ENCODE assay signal across 19 cellular contexts in genomic region chr16:71769222-71769621, GRCh38. TPM values are rescaled to one million over a fixed set of nuclear protein-coding genes. Genes with fewer than 3 reads are reported as not detected.
DNase-seq lines count a peak whose midpoint lies in the region; ATAC-seq, FAIRE-seq and TF ChIP-seq lines count a peak whose summit lies in the region.
"Had no signal": no experiment of that assay in that cellular context is flagged by ENCODE, and none has a peak within 500 bp of the region (broad histone marks: within the 10 kb centered on the region; RNA-seq: fewer than 3 reads in every experiment).

No MANE protein-coding gene starts in this region.

- TF ChIP-seq RAD21 in K562 (CRISPR knock-in tag; conservative IDR thresholded peaks at IDR 0.05 in 1 of 2, IDR thresholded peaks at IDR 0.05 in 1 of 2): no peak

- no peaks in the 10 kb centered on the region for H3K9me3 ChIP-seq in K562 (replicated peaks; ENCODE audit: control insufficient read depth, insufficient read depth, low read depth, low read length)
- H3K9me3 ChIP-seq: A549, BE2C, Caco-2 had no signal

- H3K4me3 Mint-ChIP-seq in IgD-negative memory B cell (no peak overlapping the region), glutamatergic neuron (ENCODE audit: unreplicated experiment) (no peak overlapping the region)
- H3K4me3 Mint-ChIP-seq in naive thymus-derived CD8-positive, alpha-beta T cell: no peak overlapping the region
- H3K4me3 Mint-ChIP-seq: CD8-positive, alpha-beta memory T cell had no signal

- H3K27ac Mint-ChIP-seq in IgD-negative memory B cell: peak overlapping the region in 2 of 3 donors; percentile 7 to 35
- H3K27ac Mint-ChIP-seq in glutamatergic neuron (ENCODE audit: unreplicated experiment): no peak overlapping the region
- H3K27ac Mint-ChIP-seq in naive thymus-derived CD8-positive, alpha-beta T cell: peak overlapping the region in 2 of 10 donors; percentile 14 to 56

- CTCF ChIA-PET in K562 (lab: Yijun Ruan, JAX; ENCODE audit: low intra/inter-chr PET ratio): no interaction called here

- H3K79me2 ChIP-seq in K562 (ENCODE audit: control insufficient read depth, insufficient read depth, low read length): no peaks in the 10 kb centered on the region

- H3K9me1 ChIP-seq in K562 (ENCODE audit: control insufficient read depth, insufficient read depth, low read length): no peaks in the 10 kb centered on the region

- H3K4me1 ChIP-seq in K562 (replicated peaks in 1 of 2; ENCODE audit: control insufficient read depth in 2 of 2, insufficient read depth in 2 of 2, low read length in 2 of 2): no peaks in the 10 kb centered on the region
- H3K4me1 ChIP-seq: BE2C had no signal

- H2AFZ ChIP-seq in K562 (ENCODE audit: low read depth, low read length): no peak overlapping the region
- H2AFZ ChIP-seq: GM23248 had no signal

- TF ChIP-seq CTCF in K562 (IDR thresholded peaks at IDR 0.05 in 2 of 3, conservative IDR thresholded peaks at IDR 0.05 in 1 of 3; ENCODE audit: insufficient read depth in 2 of 3, low read depth in 1 of 3, low read length in 3 of 3) (no peak), fibroblast of the aortic adventitia (IDR thresholded peaks at IDR 0.05; ENCODE audit: insufficient read depth, low read length) (no peak), glutamatergic neuron (IDR thresholded peaks at IDR 0.05; ENCODE audit: partially characterized antibody, unreplicated experiment) (no peak)

- no CpG with 5 or more reads among the region's 1 CpG for WGBS in K562 (ENCODE audit: insufficient coverage, low coverage, missing lambda C conversion rate)

- in situ Hi-C loops in K562 (cut with MboI): no loop called here

- no peaks in the 10 kb centered on the region for H3K27me3 Mint-ChIP-seq in IgD-negative memory B cell
- no peaks in the 10 kb centered on the region for H3K27me3 Mint-ChIP-seq in glutamatergic neuron (ENCODE audit: unreplicated experiment)
- no peaks in the 10 kb centered on the region for H3K27me3 Mint-ChIP-seq in naive thymus-derived CD8-positive, alpha-beta T cell
- H3K27me3 Mint-ChIP-seq: CD8-positive, alpha-beta memory T cell had no signal

- H3K9ac ChIP-seq in K562 (ENCODE audit: insufficient read depth in 1 of 2, low read depth in 2 of 2, low read length in 2 of 2): no peak overlapping the region
- H3K9ac ChIP-seq: GM23248 had no signal

- ATAC-seq in K562: no peak
- ATAC-seq in naive thymus-derived CD8-positive, alpha-beta T cell: no peak
- ATAC-seq: A549, GM12878, HCT116 had no signal

- FAIRE-seq in K562 (lab: Jason Lieb, UNC): no peak
- FAIRE-seq: A549, GM12878, GM18507, H54 had no signal

- H3K4me3 ChIP-seq in K562 (no peak overlapping the region), fibroblast of the aortic adventitia (ENCODE audit: low read depth, low read length) (no peak overlapping the region)
- H3K4me3 ChIP-seq: A549, GM12878, GM23248 had no signal

- H3K27me3 ChIP-seq in K562 (ENCODE audit: control insufficient read depth in 2 of 2, insufficient read depth in 2 of 2, low read length in 2 of 2): no peaks in the 10 kb centered on the region
- H3K27me3 ChIP-seq: BE2C had no signal

- H3K9me3 Mint-ChIP-seq in IgD-negative memory B cell (no peaks in the 10 kb centered on the region), glutamatergic neuron (ENCODE audit: unreplicated experiment) (no peaks in the 10 kb centered on the region)
- H3K9me3 Mint-ChIP-seq in naive thymus-derived CD8-positive, alpha-beta T cell: no peaks in the 10 kb centered on the region
- H3K9me3 Mint-ChIP-seq: CD8-positive, alpha-beta memory T cell had no signal

- intact Hi-C loops in K562 (cut with micrococcal nuclease): no loop called here

- DNase-seq in K562 (ENCODE audit: extremely low read depth in 1 of 4, low spot score in 3 of 4) (no peak), fibroblast of the aortic adventitia (ENCODE audit: low read depth) (peak; percentile 42), pons (ENCODE audit: low spot score) (peak; percentile 78), glutamatergic neuron (no peak), T-helper 9 cell (no peak)
- DNase-seq in naive thymus-derived CD8-positive, alpha-beta T cell: no peak
- DNase-seq: BE2C; Caco-2; CD8-positive, alpha-beta memory T cell; DMS53; GM23248 had no signal

- no peak overlapping the region for H3K4me2 ChIP-seq in K562 (ENCODE audit: insufficient read depth, low read length)
- H3K4me2 ChIP-seq: A549 had no signal

- peaks cover 7% of the 10 kb centered on the region for H3K36me3 Mint-ChIP-seq in IgD-negative memory B cell
- H3K36me3 Mint-ChIP-seq in glutamatergic neuron (ENCODE audit: unreplicated experiment): no peaks in the 10 kb centered on the region
- peaks cover 0 to 83% (median 21%) of the 10 kb centered on the region in 3 donors for H3K36me3 Mint-ChIP-seq in naive thymus-derived CD8-positive, alpha-beta T cell

- peaks cover 66% of the 10 kb centered on the region for H3K36me3 ChIP-seq in K562 (ENCODE audit: control insufficient read depth, insufficient read depth, low read length)

- no TSS peak for BruUV-seq in K562 (replicated peaks; lab: Mats Ljungman, UMichigan)

- H3K27ac ChIP-seq in K562 (ENCODE audit: extremely low read depth, low read depth, low read length): no peak overlapping the region
- H3K27ac ChIP-seq: A549, C4-2B, GM23248, HL-60 had no signal

- no peaks in the 10 kb centered on the region for H4K20me1 ChIP-seq in K562 (replicated peaks; ENCODE audit: control insufficient read depth, insufficient read depth, low read length)

- TF ChIP-seq EP300 in K562 (IDR thresholded peaks at IDR 0.05; ENCODE audit: low read length): no peak

- TF ChIP-seq POLR2A in K562 (conservative IDR thresholded peaks at IDR 0.05): no peak

- no peaks in the 10 kb centered on the region for H3K4me1 Mint-ChIP-seq in IgD-negative memory B cell
- H3K4me1 Mint-ChIP-seq in glutamatergic neuron (ENCODE audit: low read depth, unreplicated experiment): no peaks in the 10 kb centered on the region
- peaks cover 0 to 14% (median 5%) of the 10 kb centered on the region in 4 donors for H3K4me1 Mint-ChIP-seq in naive thymus-derived CD8-positive, alpha-beta T cell

- POLR2A ChIA-PET in K562 (lab: Yijun Ruan, JAX): no interaction called here
- POLR2A ChIA-PET in naive thymus-derived CD8-positive, alpha-beta T cell (lab: Charles Lee): interaction anchor here (0.7 kb wide), 1 partner anchor 118 kb away, joined by 4 read pairs; no protein-coding TSS in a partner anchor

TF ChIP-seq in K562, 482 proteins besides CTCF, POLR2A, EP300 and RAD21 (continues in another document):
- TF ChIP-seq SIRT6 (IDR thresholded peaks at IDR 0.05; ENCODE audit: low read depth, low read length) (no peak), ILK (tag; IDR thresholded peaks at IDR 0.05; ENCODE audit: borderline replicate concordance, low read depth) (no peak), NFYB (IDR thresholded peaks at IDR 0.05; ENCODE audit: extremely low read depth, insufficient read length) (no peak), ZZZ3 (IDR thresholded peaks at IDR 0.05) (no peak)

RNA-seq across cellular contexts. Expression of gene AP1G1, which starts 39.4 kb away (rescaled TPM):
- 13.7 TPM for polyA plus RNA-seq in IgD-negative memory B cell
- 152 and 292 TPM in 2 replicates for total RNA-seq in K562 (2011; cell fraction: chromatin; rRNA removed; ENCODE audit: low replicate concordance)
- 75.7 and 87.1 TPM in 2 replicates for total RNA-seq in K562 (2011; cell fraction: nucleolus; rRNA removed)
- 130 and 158 TPM in 2 replicates for total RNA-seq in K562 (2011; cell fraction: nucleoplasm; rRNA removed)
- 38.2 and 39.4 TPM in 2 replicates for total RNA-seq in K562 (2014; rRNA removed)
- total RNA-seq in K562 (2014; rRNA removed; fragmentation: Illumina TruSeq; extraction: Trizol): 42.0 and 48.3 TPM in 2 replicates
- total RNA-seq in K562 (2015; rRNA removed; fragmentation: Illumina TruSeq; extraction: Trizol): 42.1 and 43.4 TPM in 2 replicates
- 50.3 and 59.2 TPM in 2 replicates for total RNA-seq in K562 (2021)
- polyA plus RNA-seq in K562 (2011; rRNA removed): 56.9 and 61.2 TPM in 2 replicates
- polyA plus RNA-seq in K562 (2011; cell fraction: cytosol; rRNA removed): 36.4 and 49.0 TPM in 2 replicates
- 90.8 and 97.3 TPM in 2 replicates for polyA plus RNA-seq in K562 (2011; cell fraction: nucleus; rRNA removed)
- polyA plus RNA-seq in K562 (2012): 25.9 and 32.6 TPM in 2 replicates
- polyA plus RNA-seq in K562 (2014; fragmentation: Illumina TruSeq; extraction: Trizol): 42.8 and 45.7 TPM in 2 replicates
- 10 to 100 TPM in 1 of 2 experiments, 1 to 10 TPM in 1; 7.0 to 13.6 TPM for polyA plus RNA-seq in K562 (2014; fragmentation: Nextera tagmentation; extraction: Ambion mirVana)
- polyA plus RNA-seq in K562 (2014; rRNA removed): 25.4 and 26.8 TPM in 2 replicates
- 113 and 122 TPM in 2 replicates for polyA minus RNA-seq in K562 (2011; rRNA and poly(A)+ RNA removed)
- polyA minus RNA-seq in K562 (2011; cell fraction: cytosol; rRNA and poly(A)+ RNA removed): 54.2 and 67.3 TPM in 2 replicates
- polyA minus RNA-seq in K562 (2011; cell fraction: nucleus; rRNA and poly(A)+ RNA removed): 63.5 and 108 TPM in 2 replicates
- total RNA-seq in fibroblast of the aortic adventitia (ENCODE audit: low replicate concordance): 80.5 and 146 TPM in 2 replicates
- total RNA-seq in glutamatergic neuron (ENCODE audit: unreplicated experiment): 104 TPM
- total RNA-seq in naive thymus-derived CD8-positive, alpha-beta T cell: 100 to 1,000 TPM; 107 to 110 TPM
- 1 to 10 TPM; 6.2 to 9.5 (median 9.1) TPM for polyA plus RNA-seq in naive thymus-derived CD8-positive, alpha-beta T cell

RNA-seq across cellular contexts. Expression of gene PHLPP2, which starts 44.7 kb away (rescaled TPM):
- polyA plus RNA-seq in IgD-negative memory B cell: 4.7 TPM
- total RNA-seq in K562 (2011; cell fraction: chromatin; rRNA removed; ENCODE audit: low replicate concordance): 17.7 and 28.7 TPM in 2 replicates
- 10.2 and 11.4 TPM in 2 replicates for total RNA-seq in K562 (2011; cell fraction: nucleolus; rRNA removed)
- 16.4 and 16.9 TPM in 2 replicates for total RNA-seq in K562 (2011; cell fraction: nucleoplasm; rRNA removed)
- 1.9 and 2.5 TPM in 2 replicates for total RNA-seq in K562 (2014; rRNA removed)
- total RNA-seq in K562 (2014; rRNA removed; fragmentation: Illumina TruSeq; extraction: Trizol): 2.6 and 2.7 TPM in 2 replicates
- 1.8 and 2.1 TPM in 2 replicates for total RNA-seq in K562 (2015; rRNA removed; fragmentation: Illumina TruSeq; extraction: Trizol)
- 3.1 TPM in 2 replicates for total RNA-seq in K562 (2021)
- 4.6 and 7.1 TPM in 2 replicates for polyA plus RNA-seq in K562 (2011; rRNA removed)
- 2.8 and 3.0 TPM in 2 replicates for polyA plus RNA-seq in K562 (2011; cell fraction: cytosol; rRNA removed)
- 6.7 and 9.3 TPM in 2 replicates for polyA plus RNA-seq in K562 (2011; cell fraction: nucleus; rRNA removed)
- 1.5 TPM in 2 replicates for polyA plus RNA-seq in K562 (2012)
- 2.6 and 2.9 TPM in 2 replicates for polyA plus RNA-seq in K562 (2014; fragmentation: Illumina TruSeq; extraction: Trizol)
- 1 to 10 TPM in 1 of 2 experiments, under 1 TPM in 1; 0.60 to 1.3 TPM for polyA plus RNA-seq in K562 (2014; fragmentation: Nextera tagmentation; extraction: Ambion mirVana)
- 2.6 and 2.9 TPM in 2 replicates for polyA plus RNA-seq in K562 (2014; rRNA removed)
- polyA minus RNA-seq in K562 (2011; rRNA and poly(A)+ RNA removed): 11.9 and 13.9 TPM in 2 replicates
- polyA minus RNA-seq in K562 (2011; cell fraction: cytosol; rRNA and poly(A)+ RNA removed): 2.7 and 6.1 TPM in 2 replicates
- polyA minus RNA-seq in K562 (2011; cell fraction: nucleus; rRNA and poly(A)+ RNA removed): 5.9 and 6.9 TPM in 2 replicates
- 7.8 and 9.8 TPM in 2 replicates for total RNA-seq in fibroblast of the aortic adventitia (ENCODE audit: low replicate concordance)
- 8.1 TPM for total RNA-seq in glutamatergic neuron (ENCODE audit: unreplicated experiment)
- total RNA-seq in naive thymus-derived CD8-positive, alpha-beta T cell: 10 to 100 TPM in 1 of 2 experiments, 1 to 10 TPM in 1; 9.6 to 12.4 TPM
- polyA plus RNA-seq in naive thymus-derived CD8-positive, alpha-beta T cell: 1 to 10 TPM in 1 of 3 donors, under 1 TPM in 2; 0.76 to 1.3 (median 0.95) TPM

Comparison
In these comparisons a context has a peak if more than half of its experiments do, and no peak if none do; other contexts are left out.
1. DNase-seq: peak in fibroblast of the aortic adventitia (single experiment) and pons (single experiment); none in K562 (0 of 4), glutamatergic neuron (single experiment), T-helper 9 cell (single experiment) and naive thymus-derived CD8-positive, alpha-beta T cell (0 of 10).